1 cellular context compared by ENCODE assay signal in genomic region chr7:159105845-159106614, GRCh38.
A peak's percentile ranks its signal among the peaks of the same experiment; 100 is the strongest.
TF ChIP-seq lines count a peak whose summit lies in the region.

No MANE protein-coding gene starts in this region.

TF ChIP-seq in K562, 482 proteins besides CTCF, POLR2A, EP300 and RAD21:
- TF ChIP-seq PKNOX1 (IDR thresholded peaks at IDR 0.05) (peak; percentile 35), MYBL2 (IDR thresholded peaks at IDR 0.05; ENCODE audit: low read depth) (no peak), MYBL2 (CRISPR knock-in tag; IDR thresholded peaks at IDR 0.05; ENCODE audit: borderline replicate concordance) (no peak)
TF ChIP-seq in K562: peak in this region for 1.
